ENCODE assay signal across 7 cellular contexts in the genomic region with DNA sequence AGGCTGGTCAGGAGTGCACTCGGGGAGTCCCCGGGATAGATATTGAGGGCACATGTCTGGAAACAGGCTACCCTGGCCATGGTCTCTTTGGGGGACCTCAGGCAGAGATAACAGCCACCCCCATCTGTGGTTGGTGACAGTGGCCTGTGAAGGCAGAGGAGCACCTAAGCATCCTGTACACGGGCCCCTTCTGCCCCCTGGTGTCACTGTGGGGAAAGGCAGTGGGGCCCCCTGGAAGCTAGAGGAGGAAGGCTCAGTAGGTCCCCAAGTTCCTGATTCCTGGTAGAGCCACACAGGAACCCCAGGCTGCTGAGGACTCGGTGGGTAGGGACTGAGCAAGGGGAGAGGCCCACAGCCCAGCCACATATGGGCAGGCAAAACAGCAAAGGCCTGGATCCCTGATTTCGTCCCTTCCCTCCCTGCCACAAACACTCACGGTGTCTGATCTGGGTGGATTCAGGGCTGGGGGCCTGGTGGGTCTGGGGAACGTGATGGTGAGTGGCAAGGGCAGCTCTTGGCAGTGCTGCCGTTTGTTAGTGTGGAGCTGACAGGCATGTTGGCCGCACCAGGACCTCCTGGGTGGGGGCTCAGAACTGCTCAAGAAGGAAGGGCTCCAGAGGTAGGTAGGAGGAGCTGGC. TPM values are rescaled to one million over a fixed set of nuclear protein-coding genes. Genes with fewer than 3 reads are reported as not detected.
DNase-seq lines count a peak whose midpoint lies in the region; ATAC-seq and TF ChIP-seq lines count a peak whose summit lies in the region.

No MANE protein-coding gene starts in this region.

- no peak overlapping the region for H3K27ac Mint-ChIP-seq in chondrocyte (ENCODE audit: unreplicated experiment)
- peak overlapping the region; percentile 65 for H3K27ac Mint-ChIP-seq in stimulated activated effector memory CD8-positive, alpha-beta T cell treated with anti-CD3 and anti-CD28 coated beads, Interleukin-12 subunit alpha, Interleukin-12 subunit beta, amount 100 ng/mL, for 72 hours

- DNase-seq in GM12865 (ENCODE audit: low read depth) (peak; percentile 75), KBM-7 (peak; percentile 62), chondrocyte (ENCODE audit: low spot score) (no peak), mesenteric fat pad (ENCODE audit: low spot score) (peak; percentile 87), DMS79 (lab: John Stamatoyannopoulos, UW) (no peak)
- peak; percentile 70 for DNase-seq in activated CD4-positive, CD25-positive, alpha-beta regulatory T cell treated with anti-CD3 and anti-CD28 coated beads, Interleukin-2, amount 50 U/mL, for 72 hours
- DNase-seq in stimulated activated effector memory CD8-positive, alpha-beta T cell treated with anti-CD3 and anti-CD28 coated beads, Interleukin-12 subunit alpha, Interleukin-12 subunit beta, amount 100 ng/mL, for 72 hours (ENCODE audit: low spot score in 2 of 2), result peak; percentile 52 to 83

- in situ Hi-C loops in KBM-7 (cut with MboI; ENCODE audit: low pct_unique_long_range_greater_than_20kb, low sequenced_read_pairs), result no loop called here

- no peak overlapping the region for H3K4me3 ChIP-seq in GM12865 (ENCODE audit: low read depth, low read length)

- no peaks in the 10 kb centered on the region for H3K9me3 Mint-ChIP-seq in chondrocyte (ENCODE audit: low read depth)
- H3K9me3 Mint-ChIP-seq in stimulated activated effector memory CD8-positive, alpha-beta T cell treated with anti-CD3 and anti-CD28 coated beads, Interleukin-12 subunit alpha, Interleukin-12 subunit beta, amount 100 ng/mL, for 72 hours, result no peaks in the 10 kb centered on the region

- H3K36me3 Mint-ChIP-seq in chondrocyte (ENCODE audit: low read depth), result peaks cover 31% of the 10 kb centered on the region
- H3K36me3 Mint-ChIP-seq in stimulated activated effector memory CD8-positive, alpha-beta T cell treated with anti-CD3 and anti-CD28 coated beads, Interleukin-12 subunit alpha, Interleukin-12 subunit beta, amount 100 ng/mL, for 72 hours, result peaks cover 100% of the 10 kb centered on the region

- TF ChIP-seq CTCF in GM12865 (IDR thresholded peaks at IDR 0.05; ENCODE audit: insufficient read depth, low read depth, low read length, missing control alignments), result peak; percentile 94
- peak; percentile 83 for TF ChIP-seq CTCF in chondrocyte (IDR thresholded peaks at IDR 0.05)

- no peak overlapping the region for H3K4me3 Mint-ChIP-seq in chondrocyte (ENCODE audit: unreplicated experiment)
- no peak overlapping the region for H3K4me3 Mint-ChIP-seq in stimulated activated effector memory CD8-positive, alpha-beta T cell treated with anti-CD3 and anti-CD28 coated beads, Interleukin-12 subunit alpha, Interleukin-12 subunit beta, amount 100 ng/mL, for 72 hours

- H3K4me1 Mint-ChIP-seq in chondrocyte (ENCODE audit: low read depth), result peaks cover 13% of the 10 kb centered on the region
- peaks cover 23% of the 10 kb centered on the region for H3K4me1 Mint-ChIP-seq in stimulated activated effector memory CD8-positive, alpha-beta T cell treated with anti-CD3 and anti-CD28 coated beads, Interleukin-12 subunit alpha, Interleukin-12 subunit beta, amount 100 ng/mL, for 72 hours

- no peaks in the 10 kb centered on the region for H3K27me3 Mint-ChIP-seq in chondrocyte (ENCODE audit: low read depth)

- peak; percentile 84 for ATAC-seq in stimulated activated effector memory CD8-positive, alpha-beta T cell treated with anti-CD3 and anti-CD28 coated beads, Interleukin-12 subunit alpha, Interleukin-12 subunit beta, amount 100 ng/mL, for 72 hours

RNA-seq across cellular contexts. Expression of a gene that starts 14.1 kb away (rescaled TPM):
- total RNA-seq in chondrocyte, result not detected in 3 replicates
- total RNA-seq in mesenteric fat pad, result 0.96 TPM

RNA-seq across cellular contexts. Expression of a gene that starts 42.8 kb away (rescaled TPM):
- not detected in 3 replicates for total RNA-seq in chondrocyte
- total RNA-seq in mesenteric fat pad, result not detected

Comparison
In these comparisons a context has a peak if more than half of its experiments do, and no peak if none do; other contexts are left out.
1. DNase-seq: peak in GM12865 (single experiment), KBM-7 (single experiment), activated CD4-positive, CD25-positive, alpha-beta regulatory T cell treated with anti-CD3 and anti-CD28 coated beads, Interleukin-2, amount 50 U/mL, for 72 hours (single experiment), mesenteric fat pad (single experiment) and stimulated activated effector memory CD8-positive, alpha-beta T cell treated with anti-CD3 and anti-CD28 coated beads, Interleukin-12 subunit alpha, Interleukin-12 subunit beta, amount 100 ng/mL, for 72 hours (2 of 2); none in chondrocyte (single experiment) and DMS79 (single experiment).